ENCODE assay signal across 9 cellular contexts in genomic region chr1:40849801-40850592, GRCh38. TPM values are rescaled to one million over a fixed set of nuclear protein-coding genes. Genes with fewer than 3 reads are reported as not detected.
A peak's percentile ranks its signal among the peaks of the same experiment; 100 is the strongest.
DNase-seq lines count a peak whose midpoint lies in the region; ATAC-seq and TF ChIP-seq lines count a peak whose summit lies in the region.
"Had no signal": no experiment of that assay in that cellular context is flagged by ENCODE, and none has a peak within 500 bp of the region (broad histone marks: within the 10 kb centered on the region; RNA-seq: fewer than 3 reads in every experiment).

No MANE protein-coding gene starts in this region.

- DNase-seq in DMS53 treated with DMSO at 0.1 percent for 48 hours (lab: John Stamatoyannopoulos, UW; ENCODE audit: unreplicated experiment) (peak; percentile 60), NCI-H526 (lab: John Stamatoyannopoulos, UW) (peak; percentile 57 to 89), dorsolateral prefrontal cortex (peak; percentile 68 to 84 (median 76)), memory B cell (ENCODE audit: low spot score in 2 of 2) (peak; percentile 78 to 79)
- DNase-seq in activated CD4-positive, alpha-beta T cell treated with anti-CD3 and anti-CD28 coated beads, Interleukin-2, amount 50 U/mL, for 48 hours = peak; percentile 80 to 82
- DNase-seq in stimulated activated CD8-positive, alpha-beta memory T cell treated with anti-CD3 and anti-CD28 coated beads, Interleukin-2, amount 100 ng/mL, for 1 hour (ENCODE audit: low read depth in 2 of 2) = peak; percentile 62 to 67

- ATAC-seq in HG02678 (IDR thresholded peaks at IDR 0.05; ENCODE audit: unreplicated experiment) (peak; percentile 54), memory B cell (ENCODE audit: low read depth) (peak; percentile 95), GM18505 (IDR thresholded peaks at IDR 0.05; ENCODE audit: unreplicated experiment) (no peak)

- H3K9me3 Mint-ChIP-seq in memory B cell = no peaks in the 10 kb centered on the region

- H3K36me3 Mint-ChIP-seq in memory B cell = no peaks in the 10 kb centered on the region

- TF ChIP-seq POLR2A in GM18505 (IDR thresholded peaks at IDR 0.05; ENCODE audit: borderline replicate concordance, extremely low read depth, insufficient read depth, insufficient read length) = no peak

- intact Hi-C loops in dorsolateral prefrontal cortex (cut with DNase I) = loop anchor here (2.0 to 10.0 kb wide), 8 partner anchors 78 to 258 kb away; partner anchors contain the start of gene NFYC (in 1 of the 2)

- no peak overlapping the region for H3K27ac Mint-ChIP-seq in memory B cell

- H3K27me3 Mint-ChIP-seq in memory B cell = peaks cover 8% of the 10 kb centered on the region

- peak; percentile 71 to 99 (median 95) for TF ChIP-seq CTCF in dorsolateral prefrontal cortex (IDR thresholded peaks at IDR 0.05 in 54 of 56, conservative IDR thresholded peaks at IDR 0.05 in 2 of 56; ENCODE audit: low read depth in 1 of 56, partially characterized antibody in 56 of 56)

- H3K4me1 Mint-ChIP-seq in memory B cell = peaks cover 5% of the 10 kb centered on the region

- no peak overlapping the region for H3K4me3 ChIP-seq in dorsolateral prefrontal cortex

- no peaks in the 10 kb centered on the region for H3K27me3 ChIP-seq in dorsolateral prefrontal cortex

- peak overlapping the region; percentile 41 for H3K4me3 Mint-ChIP-seq in memory B cell

- peak overlapping the region in 6 of 59 donors; percentile 5 to 33 (median 12) for H3K27ac ChIP-seq in dorsolateral prefrontal cortex
- H3K27ac ChIP-seq: epithelial cell of prostate had no signal

RNA-seq across cellular contexts. Expression of gene CITED4, which starts 12.2 kb away (rescaled TPM):
- total RNA-seq in dorsolateral prefrontal cortex = 10 to 100 TPM in 97 of 120 experiments, 1 to 10 TPM in 23; 6.5 to 19.9 (median 12.1) TPM
